ENCODE assay signal across 8 cellular contexts in genomic region chr2:25362564-25363145, GRCh38. TPM values are rescaled to one million over a fixed set of nuclear protein-coding genes. Genes with fewer than 3 reads are reported as not detected.
DNase-seq lines count a peak whose midpoint lies in the region; ATAC-seq and TF ChIP-seq lines count a peak whose summit lies in the region.

No MANE protein-coding gene starts in this region.

- peak overlapping the region; percentile 39 for H3K4me3 Mint-ChIP-seq in nephron progenitor cell

- H3K27me3 Mint-ChIP-seq in nephron progenitor cell (ENCODE audit: low read depth, poor library complexity) = peaks cover 25% of the 10 kb centered on the region

- peak overlapping the region; percentile 25 for H3K27ac ChIP-seq in HL-60 (replicated peaks)
- H3K27ac ChIP-seq in effector memory CD4-positive, alpha-beta T cell (ENCODE audit: insufficient read depth, low read length, poor library complexity, severe bottlenecking) = peak overlapping the region; percentile 73
- peak overlapping the region; percentile 70 to 85 (median 82) for H3K27ac ChIP-seq in upper lobe of left lung

- no peak for TF ChIP-seq POLR2A in upper lobe of left lung (IDR thresholded peaks at IDR 0.05)

- peaks cover 2% of the 10 kb centered on the region for H3K9me3 Mint-ChIP-seq in nephron progenitor cell

- no peaks in the 10 kb centered on the region for H3K36me3 ChIP-seq in effector memory CD4-positive, alpha-beta T cell (ENCODE audit: control insufficient read depth, insufficient read depth, low read length)
- H3K36me3 ChIP-seq in upper lobe of left lung = no peaks in the 10 kb centered on the region

- H3K4me1 Mint-ChIP-seq in nephron progenitor cell = peaks cover 8% of the 10 kb centered on the region

- H3K27ac Mint-ChIP-seq in nephron progenitor cell = peak overlapping the region; percentile 65

- peak; percentile 67 to 79 for ATAC-seq in upper lobe of left lung (ENCODE audit: low FRiP score in 2 of 2)

- no peaks in the 10 kb centered on the region for H3K36me3 Mint-ChIP-seq in nephron progenitor cell (ENCODE audit: low read depth)

- TF ChIP-seq EP300 in upper lobe of left lung (IDR thresholded peaks at IDR 0.05) = no peak

- H3K4me3 ChIP-seq in HL-60 (replicated peaks; ENCODE audit: insufficient read depth, low read length) (peak overlapping the region; percentile 46), upper lobe of left lung (peak overlapping the region in 3 of 4 donors; percentile 32 to 48 (median 45))
- peak overlapping the region; percentile 57 for H3K4me3 ChIP-seq in effector memory CD4-positive, alpha-beta T cell (ENCODE audit: insufficient read depth, low read depth, low read length, poor library complexity, severe bottlenecking)

- peaks cover 8% of the 10 kb centered on the region for H3K4me1 ChIP-seq in effector memory CD4-positive, alpha-beta T cell (ENCODE audit: control insufficient read depth, insufficient read depth, low read length, poor library complexity, severe bottlenecking)
- peaks cover 2 to 11% (median 8%) of the 10 kb centered on the region in 4 donors for H3K4me1 ChIP-seq in upper lobe of left lung

- H3K27me3 ChIP-seq in HL-60 (ENCODE audit: insufficient read depth, poor library complexity, severe bottlenecking) = no peaks in the 10 kb centered on the region
- no peaks in the 10 kb centered on the region for H3K27me3 ChIP-seq in effector memory CD4-positive, alpha-beta T cell (replicated peaks; ENCODE audit: control insufficient read depth, insufficient read depth, low read length, poor library complexity, severe bottlenecking)
- no peaks in the 10 kb centered on the region for H3K27me3 ChIP-seq in upper lobe of left lung

- H3K9me3 ChIP-seq in effector memory CD4-positive, alpha-beta T cell (ENCODE audit: control insufficient read depth, low read length) = no peaks in the 10 kb centered on the region
- H3K9me3 ChIP-seq in upper lobe of left lung = no peaks in the 10 kb centered on the region

- peak; percentile 49 for DNase-seq in COLO668 (lab: John Stamatoyannopoulos, UW; ENCODE audit: unreplicated experiment)
- DNase-seq in GM20000 (ENCODE audit: low spot score) = peak; percentile 85
- peak; percentile 38 to 80 for DNase-seq in HL-60 (ENCODE audit: low read depth in 1 of 2, low spot score in 1 of 2)
- DNase-seq in activated CD4-positive, alpha-beta T cell treated with anti-CD3 and anti-CD28 coated beads for 1 hour = peak; percentile 39
- DNase-seq in effector memory CD4-positive, alpha-beta T cell = peak; percentile 38 to 50 (median 49)
- DNase-seq in nephron progenitor cell = no peak
- DNase-seq in upper lobe of left lung = peak; percentile 59 to 75
- no peak for DNase-seq in hepatic stellate cell (ENCODE audit: low spot score)

- WGBS in upper lobe of left lung, 2 donors = 24 to 27% methylated on average over 19 of the region's 19 CpGs

- TF ChIP-seq CTCF in GM20000 (IDR thresholded peaks at IDR 0.05; ENCODE audit: extremely low read depth, missing control alignments) = no peak
- TF ChIP-seq CTCF in HL-60 (IDR thresholded peaks at IDR 0.05; ENCODE audit: insufficient read depth, low read length) = no peak
- no peak for TF ChIP-seq CTCF in nephron progenitor cell (IDR thresholded peaks at IDR 0.05)
- TF ChIP-seq CTCF in upper lobe of left lung (IDR thresholded peaks at IDR 0.05) = no peak

RNA-seq across cellular contexts. Expression of gene DNMT3A, which starts 20.9 kb away (rescaled TPM):
- total RNA-seq in upper lobe of left lung = 10 to 100 TPM in 5 of 6 donors, 1 to 10 TPM in 1; 7.8 to 49.2 (median 30.4) TPM

Comparison
In these comparisons a context has a peak if more than half of its experiments do, and no peak if none do; other contexts are left out.
1. DNase-seq: peak in COLO668 (single experiment), GM20000 (single experiment), HL-60 (2 of 2), activated CD4-positive, alpha-beta T cell treated with anti-CD3 and anti-CD28 coated beads for 1 hour (single experiment), effector memory CD4-positive, alpha-beta T cell (3 of 3) and upper lobe of left lung (2 of 2); none in nephron progenitor cell (single experiment) and hepatic stellate cell (single experiment).
2. H3K27ac ChIP-seq: peak in every context shown above with its lines; median percentile 82 in upper lobe of left lung; 73 in effector memory CD4-positive, alpha-beta T cell; 25 in HL-60.
3. Peak in every context shown above with its lines, with median percentiles within 50 percentile points of each other: H3K4me3 ChIP-seq.